ENCODE assay signal across 24 cellular contexts in the genomic region with DNA sequence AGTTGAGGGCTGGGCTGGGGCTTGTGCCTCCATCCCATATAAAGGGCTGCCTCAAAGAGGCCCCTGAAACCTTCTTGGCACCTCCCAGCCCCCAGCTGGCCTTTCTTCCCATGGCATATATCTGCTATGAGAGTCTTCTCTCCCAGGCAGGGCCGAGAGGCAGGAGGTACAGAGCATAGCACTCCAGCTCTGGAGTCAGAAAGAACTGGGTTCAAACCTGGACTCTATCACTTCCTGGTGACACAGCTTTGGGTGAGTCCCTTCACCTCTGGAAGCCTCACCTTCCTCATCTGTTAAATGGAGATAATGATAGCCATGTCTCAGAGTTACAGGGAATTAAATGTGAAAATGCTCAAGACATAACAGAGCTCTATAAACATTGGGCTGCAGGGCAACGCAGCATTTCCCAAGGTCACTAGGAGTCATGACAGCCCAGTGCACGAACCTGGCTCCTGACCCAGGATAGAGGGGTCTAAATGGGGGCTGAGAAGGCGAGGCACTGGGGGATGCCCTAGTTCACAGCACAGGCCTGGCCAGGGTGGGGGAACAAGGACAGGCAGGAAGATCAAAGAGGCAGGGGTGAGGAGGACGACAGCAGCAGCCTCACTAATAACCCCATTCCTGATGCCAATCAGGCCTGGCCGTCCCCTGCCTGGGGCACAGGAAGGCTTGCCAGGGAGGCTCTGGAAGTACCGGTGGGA. TPM values are rescaled to one million over a fixed set of nuclear protein-coding genes. Genes with fewer than 3 reads are reported as not detected.
DNase-seq lines count a peak whose midpoint lies in the region; ATAC-seq, FAIRE-seq and TF ChIP-seq lines count a peak whose summit lies in the region.
"Had no signal": no experiment of that assay in that cellular context is flagged by ENCODE, and none has a peak within 500 bp of the region (broad histone marks: within the 10 kb centered on the region; RNA-seq: fewer than 3 reads in every experiment).

No MANE protein-coding gene starts in this region.

- no peak overlapping the region for H3K23ac ChIP-seq in H1 (ENCODE audit: insufficient read length)

- TF ChIP-seq RAD21 in A549 (conservative IDR thresholded peaks at IDR 0.05 in 1 of 2, IDR thresholded peaks at IDR 0.05 in 1 of 2) (no peak), H1 (IDR thresholded peaks at IDR 0.05 in 1 of 2, conservative IDR thresholded peaks at IDR 0.05 in 1 of 2; ENCODE audit: low read depth in 2 of 2, low read length in 2 of 2) (no peak)

- H3K56ac ChIP-seq in H1 (replicated peaks; ENCODE audit: insufficient read length, low read depth, low read length), result no peak overlapping the region

- H3K4me1 ChIP-seq in A549, result peaks cover 11% of the 10 kb centered on the region
- H3K4me1 ChIP-seq in Panc1 (ENCODE audit: control insufficient read depth, insufficient read depth, low read length), result peaks cover 5% of the 10 kb centered on the region
- peaks cover 0 to under 1% (median 0%) of the 10 kb centered on the region in 4 experiments; a peak in 2 of 7 replicates for H3K4me1 ChIP-seq in H1 (replicated peaks in 1 of 4; ENCODE audit: control insufficient read depth in 3 of 4, insufficient read depth in 4 of 4, low read length in 3 of 4)

- no peak overlapping the region; a peak in 1 of 7 replicates for H3K9ac ChIP-seq in H1 (replicated peaks in 1 of 4; ENCODE audit: extremely low read depth in 1 of 4, low read depth in 3 of 4, low read length in 3 of 4)
- H3K9ac ChIP-seq: GM23248 had no signal

- POLR2A ChIA-PET in A549 (lab: Yijun Ruan, JAX) (no interaction called here), Panc1 (lab: Charles Lee) (no interaction called here), H1 (lab: Charles Lee; ENCODE audit: partially characterized antibody) (interaction anchor here (1.6 to 5.7 kb wide), 2 partner anchors 12 to 144 kb away, joined by 5 to 39 read pairs; partner anchors contain the start of genes EDEM2 and MMP24OS)

- H3K36me3 Mint-ChIP-seq in neural crest cell (ENCODE audit: low read depth), result no peaks in the 10 kb centered on the region
- H3K36me3 Mint-ChIP-seq: CD14-positive monocyte had no signal

- ATAC-seq in A549 (peak; percentile 7 to 26; a peak in 1 of 6 replicates), Panc1 (0 out of 2 replicates have a peak, but pooled peaks have one; percentile 16), GM21737 (IDR thresholded peaks at IDR 0.05; ENCODE audit: unreplicated experiment) (no peak)
- ATAC-seq: Right ventricle myocardium inferior had no signal

- no peak overlapping the region for H2BK15ac ChIP-seq in H1 (ENCODE audit: low read length)

- no peaks in the 10 kb centered on the region for H3K79me1 ChIP-seq in H1 (ENCODE audit: low read depth, low read length)

- no peak overlapping the region for H2BK20ac ChIP-seq in H1 (ENCODE audit: low read length)

- no peak overlapping the region for H3K18ac ChIP-seq in H1 (ENCODE audit: extremely low read depth, low read length)

- H4K91ac ChIP-seq in H1 (replicated peaks; ENCODE audit: insufficient read length, low read length), result no peak overlapping the region

- H3K4me3 ChIP-seq in A549, result no peak overlapping the region
- no peak overlapping the region for H3K4me3 ChIP-seq in Panc1 (ENCODE audit: low read depth in 2 of 2, low read length in 2 of 2)
- no peak overlapping the region for H3K4me3 ChIP-seq in H1 (ENCODE audit: extremely low read depth in 1 of 4, insufficient read depth in 2 of 4, low read depth in 3 of 4, low read length in 4 of 4)
- H3K4me3 ChIP-seq: GM23248, SJSA1 had no signal

- H3K27ac Mint-ChIP-seq in neural crest cell (ENCODE audit: unreplicated experiment), result no peak overlapping the region
- H3K27ac Mint-ChIP-seq: CD14-positive monocyte had no signal

- H3K27me3 Mint-ChIP-seq in neural crest cell (ENCODE audit: low read depth), result peaks cover 2% of the 10 kb centered on the region

- no peak overlapping the region for H4K5ac ChIP-seq in H1 (ENCODE audit: insufficient read length, low read depth, low read length)

- TF ChIP-seq CTCF in A549 (IDR thresholded peaks at IDR 0.05), result no peak
- no peak for TF ChIP-seq CTCF in Panc1 (IDR thresholded peaks at IDR 0.05)
- TF ChIP-seq CTCF in H1 (IDR thresholded peaks at IDR 0.05; ENCODE audit: control extremely low read depth in 1 of 3, insufficient read depth in 1 of 3, low read depth in 1 of 3, low read length in 3 of 3), result no peak
- no peak for TF ChIP-seq CTCF in neural crest cell (conservative IDR thresholded peaks at IDR 0.05)

- CTCF ChIA-PET in A549 (lab: Yijun Ruan, JAX), result interaction anchor here (0.6 to 10.6 kb wide), 5 partner anchors 9 to 149 kb away, joined by 3 to 138 read pairs (median 9); no protein-coding TSS in a partner anchor
- CTCF ChIA-PET in Panc1 (lab: Charles Lee), result no interaction called here
- CTCF ChIA-PET in H1 (lab: Charles Lee; ENCODE audit: partially characterized antibody), result interaction anchor here (1.3 to 11.5 kb wide), 3 partner anchors 10 to 21 kb away, joined by 3 to 130 read pairs (median 4); no protein-coding TSS in a partner anchor

- H4K20me1 ChIP-seq in H1 (replicated peaks in 1 of 2; ENCODE audit: control insufficient read depth in 1 of 2, insufficient read depth in 2 of 2, low read length in 2 of 2), result no peaks in the 10 kb centered on the region

- no peak overlapping the region for H2BK120ac ChIP-seq in H1 (replicated peaks; ENCODE audit: low read depth, low read length)

- H3K14ac ChIP-seq in H1 (ENCODE audit: insufficient read length), result no peak overlapping the region

- intact Hi-C loops in Panc1 (cut with micrococcal nuclease; ENCODE audit: unreplicated experiment), result no loop called here

- TF ChIP-seq EP300 in A549 (IDR thresholded peaks at IDR 0.05), result no peak
- TF ChIP-seq EP300 in H1 (IDR thresholded peaks at IDR 0.05; ENCODE audit: borderline replicate concordance in 1 of 2, low read depth in 2 of 2, low read length in 2 of 2), result no peak

- peak overlapping the region; percentile 71; the same call in 1 of the 2 replicates for H4K8ac ChIP-seq in H1 (ENCODE audit: extremely low read depth, insufficient read depth, low read length)

- BruUV-seq in Panc1 (replicated peaks; lab: Mats Ljungman, UMichigan), result no TSS peak

- H2BK12ac ChIP-seq in H1 (ENCODE audit: low read depth, low read length), result no peak overlapping the region

- H3K79me2 ChIP-seq in H1 (ENCODE audit: control insufficient read depth in 1 of 2, insufficient read depth in 2 of 2, low read length in 2 of 2), result no peaks in the 10 kb centered on the region

- H3K4ac ChIP-seq in H1 (replicated peaks; ENCODE audit: insufficient read length, low read depth, low read length), result no peak overlapping the region

- H2BK5ac ChIP-seq in H1 (ENCODE audit: low read depth, low read length), result no peak overlapping the region

- H2AK5ac ChIP-seq in H1 (ENCODE audit: low read depth, low read length), result no peak overlapping the region

- WGBS in A549 (ENCODE audit: missing lambda C conversion rate), result 55% methylated on average over 7 of the region's 7 CpGs
- 78% methylated on average over 7 of the region's 7 CpGs; no CpG with 5 or more reads in 1 of the 2 experiments for WGBS in H1 (ENCODE audit: extremely low coverage in 1 of 2, insufficient coverage in 1 of 2, insufficient read length in 1 of 2, insufficient replicate concordance in 2 of 2, low coverage in 1 of 2, low lambda C conversion rate in 2 of 2, missing lambda C conversion rate in 1 of 2), 2 experiments

- H3K27ac ChIP-seq in A549 (0 out of 6 replicates have a peak overlapping the region, but pooled peaks of 1 of the 2 experiments have one; percentile 1), Panc1 (ENCODE audit: low read length) (no peak overlapping the region), H1 (ENCODE audit: low read depth, low read length) (no peak overlapping the region)
- H3K27ac ChIP-seq: GM23248, SJSA1 had no signal

- H3K36me3 ChIP-seq in Panc1 (ENCODE audit: control insufficient read depth, insufficient read depth, low read length) (no peaks in the 10 kb centered on the region), H1 (ENCODE audit: control insufficient read depth in 2 of 4, insufficient read depth in 4 of 4, low read length in 3 of 4) (no peaks in the 10 kb centered on the region)
- H3K36me3 ChIP-seq: SJSA1 had no signal

- in situ Hi-C loops in Panc1 (cut with HindIII; ENCODE audit: low pct_unique_long_range_greater_than_20kb, low sequenced_read_pairs), result no loop called here

- DNase-seq in A549 (ENCODE audit: low read depth in 1 of 2, low spot score in 1 of 2), result no peak
- DNase-seq in Panc1 (ENCODE audit: low read depth, low spot score), result no peak
- no peak for DNase-seq in H1 (ENCODE audit: low read depth in 1 of 2, low spot score in 2 of 2)
- no peak for DNase-seq in neural crest cell (ENCODE audit: low read depth, low spot score)
- DNase-seq in GF-D8 (lab: John Stamatoyannopoulos, UW), result no peak
- no peak for DNase-seq in activated CD8-positive, alpha-beta memory T cell treated with anti-CD3 and anti-CD28 coated beads, Interleukin-2, amount 50 U/mL, for 48 hours
- no peak for DNase-seq in activated effector memory CD4-positive, alpha-beta T cell treated with Interleukin-2 at 50 U/mL for 16 hours
- DNase-seq: EL; GM23248; IMR-90; NCI-H1105 treated with DMSO at 0.1 percent for 48 hours; NCI-H2029 treated with DMSO at 0.1 percent for 48 hours; NCI-H226; NCI-H524; NCI-H774; NK-92 treated with Interleukin-12 subunit alpha and Interleukin-12 subunit beta, amount 100 ng/mL, for 24 hours; SW 1271 had no signal

- H3K4me3 Mint-ChIP-seq in neural crest cell, result peak overlapping the region; percentile 59
- H3K4me3 Mint-ChIP-seq: CD14-positive monocyte had no signal

- no peak for FAIRE-seq in A549 (lab: Jason Lieb, UNC)
- FAIRE-seq in H1 (lab: Jason Lieb, UNC), result no peak
- FAIRE-seq: RCC 7860 had no signal

- H3K4me2 ChIP-seq in A549 (no peak overlapping the region), H1 (ENCODE audit: insufficient read depth in 1 of 2, low read depth in 2 of 2, low read length in 2 of 2) (no peak overlapping the region)

- H3K9me3 ChIP-seq in A549 (no peaks in the 10 kb centered on the region), Panc1 (ENCODE audit: control insufficient read depth, insufficient read depth, low read depth, low read length) (no peaks in the 10 kb centered on the region), H1 (ENCODE audit: insufficient read depth in 2 of 2, low read depth in 1 of 2, low read length in 1 of 2) (no peaks in the 10 kb centered on the region)
- H3K9me3 ChIP-seq: SJSA1 had no signal

- H3K27me3 ChIP-seq in Panc1 (ENCODE audit: control insufficient read depth, insufficient read depth, low read length) (no peaks in the 10 kb centered on the region), H1 (replicated peaks in 1 of 4; ENCODE audit: control insufficient read depth in 3 of 4, extremely low read depth in 1 of 4, insufficient read depth in 3 of 4, low read length in 3 of 4) (no peaks in the 10 kb centered on the region)
- H3K27me3 ChIP-seq: SJSA1 had no signal

- no peaks in the 10 kb centered on the region for H3K23me2 ChIP-seq in H1 (ENCODE audit: low read depth, low read length)

- no peak for TF ChIP-seq POLR2A in A549 (IDR thresholded peaks at IDR 0.05; ENCODE audit: low read length)
- no peak for TF ChIP-seq POLR2A in H1 (IDR thresholded peaks at IDR 0.05; ENCODE audit: control extremely low read depth in 1 of 2, low read depth in 2 of 2, low read length in 2 of 2)

- peaks cover 8% of the 10 kb centered on the region for H3K4me1 Mint-ChIP-seq in neural crest cell

- H3K9me3 Mint-ChIP-seq in neural crest cell, result no peaks in the 10 kb centered on the region
- H3K9me3 Mint-ChIP-seq: CD14-positive monocyte had no signal

- no peak overlapping the region for H2AFZ ChIP-seq in H1 (ENCODE audit: low read length)
- H2AFZ ChIP-seq: GM23248 had no signal

RNA-seq across cellular contexts. Expression of gene FAM83C, which starts 1.9 kb away (rescaled TPM):
- polyA plus RNA-seq in A549 (2011; rRNA removed) (not detected in 2 replicates), A549 (2017; fragmentation: RNase III; extraction: RNeasy Plus Mini Kit Qiagen cat#74134 plus additional on column Dnase treatment) (0.03 TPM in 1 of 3 replicates, not detected in the others), H1 (2011; rRNA removed) (not detected in 2 replicates)
- 0.01 TPM in 1 of 2 replicates, not detected in the other for polyA plus RNA-seq in A549 (2012; cell fraction: cytosol; rRNA removed)
- 0.05 TPM in 2 replicates for polyA plus RNA-seq in A549 (2012; cell fraction: nucleus; rRNA removed)
- not detected in 2 replicates for polyA minus RNA-seq in A549 (2011; rRNA and poly(A)+ RNA removed)
- total RNA-seq in Panc1 (2021; ENCODE audit: unreplicated experiment) (not detected), neural crest cell (not detected in 2 replicates)
- not detected for polyA plus RNA-seq in Panc1 (2012; ENCODE audit: insufficient read length)
- total RNA-seq in H1 (2021; fragmentation: NEBNext Ultra II Directional; extraction: Animal tissue kit (Norgen Biotek cat#: 25700)), result not detected in 2 replicates
- polyA plus RNA-seq in H1 (2011; cell fraction: cytosol; rRNA removed), result 0.03 TPM
- polyA plus RNA-seq in H1 (2011; cell fraction: nucleus; rRNA removed), result not detected
- polyA plus RNA-seq in H1 (2012, experiment 1 of 2), result 0.05 TPM in 2 of 4 replicates, not detected in the others
- not detected for polyA plus RNA-seq in H1 (2012, experiment 2 of 2)
- polyA plus RNA-seq in H1 (2013, experiment 1 of 2), result 0.02 TPM
- 0.02 TPM for polyA plus RNA-seq in H1 (2013, experiment 2 of 2)
- not detected in 2 replicates for polyA minus RNA-seq in H1 (2011; rRNA and poly(A)+ RNA removed)
- not detected for polyA minus RNA-seq in H1 (2011; cell fraction: cytosol; rRNA and poly(A)+ RNA removed)
- polyA minus RNA-seq in H1 (2011; cell fraction: nucleus; rRNA and poly(A)+ RNA removed), result not detected
- total RNA-seq: A172, GM23248, HT1080, IMR-90, Right ventricle myocardium inferior, SJSA1 had no signal
- polyA plus RNA-seq: CD14-positive monocyte, GM23248 had no signal

RNA-seq across cellular contexts. Expression of gene EIF6, which starts 5.8 kb away (rescaled TPM):
- polyA plus RNA-seq in A549 (2011; rRNA removed) (184 and 204 TPM in 2 replicates), A549 (2017; fragmentation: RNase III; extraction: RNeasy Plus Mini Kit Qiagen cat#74134 plus additional on column Dnase treatment) (292 to 337 TPM (median 294 TPM) in 3 replicates), H1 (2011; rRNA removed) (319 and 374 TPM in 2 replicates)
- polyA plus RNA-seq in A549 (2012; cell fraction: cytosol; rRNA removed), result 490 and 496 TPM in 2 replicates
- polyA plus RNA-seq in A549 (2012; cell fraction: nucleus; rRNA removed), result 408 and 515 TPM in 2 replicates
- polyA minus RNA-seq in A549 (2011; rRNA and poly(A)+ RNA removed), result 222 and 228 TPM in 2 replicates
- total RNA-seq in Panc1 (2021; ENCODE audit: unreplicated experiment) (258 TPM), neural crest cell (112 and 116 TPM in 2 replicates)
- polyA plus RNA-seq in Panc1 (2012; ENCODE audit: insufficient read length), result 285 TPM
- total RNA-seq in H1 (2021; fragmentation: NEBNext Ultra II Directional; extraction: Animal tissue kit (Norgen Biotek cat#: 25700)), result 183 and 184 TPM in 2 replicates
- 267 TPM for polyA plus RNA-seq in H1 (2011; cell fraction: cytosol; rRNA removed)
- polyA plus RNA-seq in H1 (2011; cell fraction: nucleus; rRNA removed), result 359 TPM
- 166 to 215 TPM (median 195 TPM) in 4 replicates for polyA plus RNA-seq in H1 (2012, experiment 1 of 2)
- polyA plus RNA-seq in H1 (2012, experiment 2 of 2), result 307 TPM
- 104 TPM for polyA plus RNA-seq in H1 (2013, experiment 1 of 2)
- 109 TPM for polyA plus RNA-seq in H1 (2013, experiment 2 of 2)
- 168 and 184 TPM in 2 replicates for polyA minus RNA-seq in H1 (2011; rRNA and poly(A)+ RNA removed)
- 74.5 TPM for polyA minus RNA-seq in H1 (2011; cell fraction: cytosol; rRNA and poly(A)+ RNA removed)
- 56.0 TPM for polyA minus RNA-seq in H1 (2011; cell fraction: nucleus; rRNA and poly(A)+ RNA removed)

RNA-seq across cellular contexts. Expression of gene MMP24OS, which starts 12.4 kb away (rescaled TPM):
- 13.6 and 17.2 TPM in 2 replicates for polyA plus RNA-seq in A549 (2011; rRNA removed)
- 25.4 and 34.6 TPM in 2 replicates for polyA plus RNA-seq in A549 (2012; cell fraction: cytosol; rRNA removed)
- polyA plus RNA-seq in A549 (2012; cell fraction: nucleus; rRNA removed), result 32.3 and 36.6 TPM in 2 replicates
- 34.0 to 45.6 TPM (median 40.5 TPM) in 3 replicates for polyA plus RNA-seq in A549 (2017; fragmentation: RNase III; extraction: RNeasy Plus Mini Kit Qiagen cat#74134 plus additional on column Dnase treatment)
- 20.7 and 21.2 TPM in 2 replicates for polyA minus RNA-seq in A549 (2011; rRNA and poly(A)+ RNA removed)
- 83.8 TPM for total RNA-seq in Panc1 (2021; ENCODE audit: unreplicated experiment)
- polyA plus RNA-seq in Panc1 (2012; ENCODE audit: insufficient read length), result 178 TPM
- 19.0 and 22.2 TPM in 2 replicates for total RNA-seq in H1 (2021; fragmentation: NEBNext Ultra II Directional; extraction: Animal tissue kit (Norgen Biotek cat#: 25700))
- 21.3 and 44.4 TPM in 2 replicates for polyA plus RNA-seq in H1 (2011; rRNA removed)
- 20.6 TPM for polyA plus RNA-seq in H1 (2011; cell fraction: cytosol; rRNA removed)
- 45.3 TPM for polyA plus RNA-seq in H1 (2011; cell fraction: nucleus; rRNA removed)
- 21.1 to 31.1 TPM (median 25.0 TPM) in 4 replicates for polyA plus RNA-seq in H1 (2012, experiment 1 of 2)
- 23.1 TPM for polyA plus RNA-seq in H1 (2012, experiment 2 of 2)
- 19.5 TPM for polyA plus RNA-seq in H1 (2013, experiment 1 of 2)
- 17.8 TPM for polyA plus RNA-seq in H1 (2013, experiment 2 of 2)
- polyA minus RNA-seq in H1 (2011; rRNA and poly(A)+ RNA removed), result 5.5 and 9.3 TPM in 2 replicates
- polyA minus RNA-seq in H1 (2011; cell fraction: cytosol; rRNA and poly(A)+ RNA removed), result 18.9 TPM
- polyA minus RNA-seq in H1 (2011; cell fraction: nucleus; rRNA and poly(A)+ RNA removed), result 27.2 TPM
- 34.0 and 37.8 TPM in 2 replicates for total RNA-seq in neural crest cell
